Comparison of ENCODE assay signal across 18 cellular contexts in genomic region chr5:145499483-145499882, GRCh38.
DNase-seq lines count a peak whose midpoint lies in the region; ATAC-seq and TF ChIP-seq lines count a peak whose summit lies in the region.
"Had no signal": no experiment of that assay in that cellular context is flagged by ENCODE, and none has a peak within 500 bp of the region (broad histone marks: within the 10 kb centered on the region; RNA-seq: fewer than 3 reads in every experiment).

No MANE protein-coding gene starts in this region.

- H3K9me1 ChIP-seq in IMR-90 (ENCODE audit: insufficient read depth, low read length), result 0 out of 2 replicates have a peak, but pooled peaks cover 3% of the 10 kb centered on the region

- H3K14ac ChIP-seq in IMR-90 (replicated peaks; ENCODE audit: low read depth, low read length), result peak overlapping the region; percentile 69; the same call in 1 of the 2 replicates

- TF ChIP-seq RAD21 in IMR-90 (IDR thresholded peaks at IDR 0.05; ENCODE audit: low read length), result no peak

- peak overlapping the region; percentile 3 to 74; a peak in 3 of 4 replicates for H4K8ac ChIP-seq in IMR-90 (ENCODE audit: low read depth in 2 of 2, low read length in 2 of 2)

- peak overlapping the region; percentile 4; the same call in 1 of the 3 replicates for H2BK15ac ChIP-seq in IMR-90 (ENCODE audit: low read depth, low read length)

- in situ Hi-C loops in IMR-90 (cut with MboI; ENCODE audit: low sequenced_read_pairs), result no loop called here
- in situ Hi-C loops in brain microvascular endothelial cell (cut with HindIII; ENCODE audit: low pct_ligation_motif_present, low sequenced_read_pairs), result no loop called here

- TF ChIP-seq POLR2A in IMR-90 (IDR thresholded peaks at IDR 0.05; ENCODE audit: low read depth, low read length) (no peak), prostate gland (IDR thresholded peaks at IDR 0.05) (no peak), adrenal gland (IDR thresholded peaks at IDR 0.05) (no peak)

- no peak for TF ChIP-seq CTCF in AG10803 (conservative IDR thresholded peaks at IDR 0.05; ENCODE audit: low read length)
- no peak for TF ChIP-seq CTCF in IMR-90 (conservative IDR thresholded peaks at IDR 0.05; ENCODE audit: low read depth, low read length)
- TF ChIP-seq CTCF in brain microvascular endothelial cell (IDR thresholded peaks at IDR 0.05; ENCODE audit: low read depth, low read length, missing control alignments), result no peak
- no peak for TF ChIP-seq CTCF in prostate gland (IDR thresholded peaks at IDR 0.05)
- no peak for TF ChIP-seq CTCF in adrenal gland (IDR thresholded peaks at IDR 0.05)

- H3K56ac ChIP-seq in IMR-90 (ENCODE audit: extremely low read depth, insufficient read depth, low read length), result peak overlapping the region; percentile 1; the same call in 1 of the 2 replicates

- WGBS in IMR-90 (ENCODE audit: extremely low coverage in 2 of 2, insufficient read length in 1 of 2), 2 experiments, result 17% methylated on average over 1 of the region's 4 CpGs; no CpG with 5 or more reads in 1 of the 2 experiments
- 17% methylated on average over 4 of the region's 4 CpGs for WGBS in prostate gland
- WGBS in adrenal gland, 4 donors, result 50 to 55% (median 53%) methylated on average over 4 of the region's 4 CpGs

- H2BK5ac ChIP-seq in IMR-90 (ENCODE audit: low read depth, low read length, poor library complexity, severe bottlenecking), result peak overlapping the region; percentile 66

- H3K18ac ChIP-seq in IMR-90 (ENCODE audit: low read depth, low read length), result peak overlapping the region; percentile 13; the same call in 1 of the 2 replicates

- H3K79me1 ChIP-seq in IMR-90 (ENCODE audit: low read depth in 1 of 2, low read length in 2 of 2), result no peaks in the 10 kb centered on the region

- peak overlapping the region; percentile 77 for H2BK120ac ChIP-seq in IMR-90 (ENCODE audit: low read depth, low read length)

- no peaks in the 10 kb centered on the region for H3K36me3 ChIP-seq in IMR-90 (ENCODE audit: control insufficient read depth, insufficient read depth, low read length)
- H3K36me3 ChIP-seq in brain microvascular endothelial cell (replicated peaks), result no peaks in the 10 kb centered on the region
- H3K36me3 ChIP-seq in prostate gland, result no peaks in the 10 kb centered on the region
- no peaks in the 10 kb centered on the region for H3K36me3 ChIP-seq in adrenal gland (replicated peaks in 1 of 2)

- H3K4me3 ChIP-seq in AG10803 (ENCODE audit: low read length), result no peak overlapping the region
- no peak overlapping the region for H3K4me3 ChIP-seq in IMR-90 (ENCODE audit: insufficient read depth, low read depth, low read length)
- H3K4me3 ChIP-seq in brain microvascular endothelial cell (ENCODE audit: low read depth, low read length), result no peak overlapping the region
- H3K4me3 ChIP-seq in prostate gland, result no peak overlapping the region
- H3K4me3 ChIP-seq in adrenal gland, result no peak overlapping the region
- H3K4me3 ChIP-seq: lung had no signal

- no peaks in the 10 kb centered on the region for H4K20me1 ChIP-seq in IMR-90 (ENCODE audit: insufficient read depth, low read length)

- H2BK20ac ChIP-seq in IMR-90 (ENCODE audit: low read depth, low read length), result peak overlapping the region; percentile 68

- dilution Hi-C loops in IMR-90 (cut with HindIII; ENCODE audit: low sequenced_read_pairs, unreplicated experiment), result no loop called here

- H3K4me1 ChIP-seq in IMR-90 (ENCODE audit: control insufficient read depth, insufficient read depth, low read length) (peaks cover 4% of the 10 kb centered on the region; the same call in 1 of the 2 replicates), prostate gland (replicated peaks) (no peaks in the 10 kb centered on the region), adrenal gland (replicated peaks in 1 of 2) (no peaks in the 10 kb centered on the region)

- peak overlapping the region; percentile 9; the same call in 1 of the 2 replicates for H3K9ac ChIP-seq in IMR-90 (ENCODE audit: low read depth, low read length)

- BruUV-seq in IMR-90 (replicated peaks; lab: Mats Ljungman, UMichigan), result no TSS peak

- peak overlapping the region; percentile 84 for H2AFZ ChIP-seq in IMR-90 (replicated peaks; ENCODE audit: low read length, poor library complexity)

- ATAC-seq in IMR-90 (ENCODE audit: low read depth) (peak; percentile 76), HG02623 (IDR thresholded peaks at IDR 0.05; ENCODE audit: unreplicated experiment) (no peak), GM18909 (IDR thresholded peaks at IDR 0.05; ENCODE audit: poor library complexity, unreplicated experiment) (no peak)
- ATAC-seq: activated CD8-positive, alpha-beta T cell treated with anti-CD3 and anti-CD28 coated beads for 36 hours; Panc1 had no signal

- H2AK9ac ChIP-seq in IMR-90 (replicated peaks; ENCODE audit: low read depth, low read length, poor library complexity), result no peak overlapping the region

- CTCF ChIA-PET in IMR-90 (lab: Yijun Ruan, JAX), result no interaction called here

- peak overlapping the region; percentile 28; the same call in 1 of the 2 replicates for H3K27ac ChIP-seq in IMR-90 (ENCODE audit: insufficient read depth, low read length)
- no peak overlapping the region for H3K27ac ChIP-seq in brain microvascular endothelial cell
- no peak overlapping the region for H3K27ac ChIP-seq in prostate gland
- no peak overlapping the region for H3K27ac ChIP-seq in adrenal gland

- intact Hi-C loops in IMR-90 (cut with micrococcal nuclease), result no loop called here
- intact Hi-C loops in prostate gland (cut with DNase I), result no loop called here
- intact Hi-C loops in adrenal gland (cut with DNase I), result no loop called here

- H3K4ac ChIP-seq in IMR-90 (ENCODE audit: low read depth, low read length), result peak overlapping the region; percentile 44

- POLR2A ChIA-PET in IMR-90 (lab: Charles Lee; ENCODE audit: unreplicated experiment), result interaction anchor here (0.6 kb wide), 1 partner anchor 173 kb away, joined by 5 read pairs; no protein-coding TSS in a partner anchor

- peak overlapping the region; percentile 64 for H4K91ac ChIP-seq in IMR-90 (ENCODE audit: insufficient read depth, low read depth, low read length)

- H4K5ac ChIP-seq in IMR-90 (ENCODE audit: low read depth, low read length), result no peak overlapping the region

- no peaks in the 10 kb centered on the region for H3K9me3 ChIP-seq in IMR-90 (ENCODE audit: control insufficient read depth, insufficient read depth, low read length)
- no peaks in the 10 kb centered on the region for H3K9me3 ChIP-seq in prostate gland
- H3K9me3 ChIP-seq in adrenal gland (replicated peaks in 1 of 3), result no peaks in the 10 kb centered on the region

- H3K23ac ChIP-seq in IMR-90 (ENCODE audit: low read depth, low read length), result peak overlapping the region; percentile 78

- peak overlapping the region; percentile 37 for H3K4me2 ChIP-seq in IMR-90 (ENCODE audit: low read depth, low read length)

- peak; percentile 54 for DNase-seq in AG10803 (ENCODE audit: low read depth)
- peak; percentile 39 for DNase-seq in IMR-90
- DNase-seq in brain microvascular endothelial cell, result peak; percentile 12
- DNase-seq in islet precursor cell, result peak; percentile 77
- no peak for DNase-seq in prostate gland (ENCODE audit: low spot score)
- DNase-seq in adrenal gland, result no peak
- DNase-seq: ACHN; activated CD8-positive, alpha-beta T cell treated with anti-CD3 and anti-CD28 coated beads for 36 hours; activated naive CD8-positive, alpha-beta T cell treated with anti-CD3 and anti-CD28 coated beads, Interleukin-2, amount 10 ng/mL, durations not matched to agents 7 days and 5 days; CD8-positive, alpha-beta memory T cell; H9; immature natural killer cell; NCI-H2081; retina had no signal

- no peak overlapping the region for H2AK5ac ChIP-seq in IMR-90 (ENCODE audit: low read depth, low read length)

- H3K27me3 ChIP-seq in IMR-90 (ENCODE audit: control insufficient read depth, insufficient read depth, low read length) (no peaks in the 10 kb centered on the region), brain microvascular endothelial cell (replicated peaks) (no peaks in the 10 kb centered on the region), prostate gland (replicated peaks; ENCODE audit: insufficient read depth) (no peaks in the 10 kb centered on the region), adrenal gland (no peaks in the 10 kb centered on the region)

TF ChIP-seq in IMR-90, 13 proteins besides CTCF, POLR2A, EP300 and RAD21:
- no peak for TF ChIP-seq MXI1 (IDR thresholded peaks at IDR 0.05; ENCODE audit: borderline replicate concordance, low read depth, low read length)
- no peak for TF ChIP-seq BHLHE40 (IDR thresholded peaks at IDR 0.05; ENCODE audit: low read depth, low read length)
- TF ChIP-seq NFE2L2 (IDR thresholded peaks at IDR 0.05; ENCODE audit: low read depth, low read length), result no peak
- no peak for TF ChIP-seq MAZ (IDR thresholded peaks at IDR 0.05; ENCODE audit: borderline replicate concordance, low read depth, low read length)
- no peak for TF ChIP-seq RCOR1 (IDR thresholded peaks at IDR 0.05; ENCODE audit: insufficient replicate concordance, low read length)
- TF ChIP-seq FOS (IDR thresholded peaks at IDR 0.05; ENCODE audit: low read depth, low read length), result no peak

Comparison
In these comparisons a context has a peak if more than half of its experiments do, and no peak if none do; other contexts are left out.
1. DNase-seq: peak in AG10803 (single experiment), IMR-90 (single experiment), brain microvascular endothelial cell (single experiment) and islet precursor cell (single experiment); none in prostate gland (single experiment) and adrenal gland (0 of 7).